In the genomic region with DNA sequence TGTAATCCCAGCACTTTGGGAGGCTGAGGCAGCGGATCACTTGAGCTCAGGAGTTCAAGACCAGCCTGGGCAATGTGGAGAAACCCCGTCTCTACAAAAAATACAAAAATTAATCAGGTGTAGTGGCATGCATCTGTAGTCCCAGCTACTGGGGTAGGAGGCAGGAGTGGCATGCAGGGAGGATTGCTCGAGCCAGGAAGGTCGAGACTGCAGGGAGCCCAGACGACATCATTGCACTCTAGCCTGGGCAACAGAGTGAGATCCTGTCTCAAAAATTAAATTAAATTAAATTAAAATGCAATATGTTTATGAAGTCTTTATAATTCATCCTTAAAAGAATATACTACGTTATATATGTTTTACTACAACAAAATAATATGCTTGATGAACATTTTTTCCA, we compare ENCODE assay signal across 2 cellular contexts.
TF ChIP-seq lines count a peak whose summit lies in the region.

No MANE protein-coding gene starts in this region.

TF ChIP-seq in GM23338, 12 proteins besides CTCF, POLR2A, EP300 and RAD21 (continues in another document):
- TF ChIP-seq EZH2 (IDR thresholded peaks at IDR 0.05; ENCODE audit: low read depth, unreplicated experiment) (no peak), ZNF331 (CRISPR knock-in tag; IDR thresholded peaks at IDR 0.05; ENCODE audit: low read depth) (no peak), EZH2phosphoT487 (IDR thresholded peaks at IDR 0.05; ENCODE audit: unreplicated experiment) (no peak), CREB1 (CRISPR knock-in tag; IDR thresholded peaks at IDR 0.05; ENCODE audit: low read depth) (no peak), JUNB (IDR thresholded peaks at IDR 0.05; ENCODE audit: unreplicated experiment) (no peak), ZNF114 (CRISPR knock-in tag; IDR thresholded peaks at IDR 0.05) (no peak), NANOG (IDR thresholded peaks at IDR 0.05; ENCODE audit: borderline replicate concordance) (no peak), POLR2AphosphoS5 (IDR thresholded peaks at IDR 0.05; ENCODE audit: low read depth) (no peak)
- TF ChIP-seq, protein P1, sequence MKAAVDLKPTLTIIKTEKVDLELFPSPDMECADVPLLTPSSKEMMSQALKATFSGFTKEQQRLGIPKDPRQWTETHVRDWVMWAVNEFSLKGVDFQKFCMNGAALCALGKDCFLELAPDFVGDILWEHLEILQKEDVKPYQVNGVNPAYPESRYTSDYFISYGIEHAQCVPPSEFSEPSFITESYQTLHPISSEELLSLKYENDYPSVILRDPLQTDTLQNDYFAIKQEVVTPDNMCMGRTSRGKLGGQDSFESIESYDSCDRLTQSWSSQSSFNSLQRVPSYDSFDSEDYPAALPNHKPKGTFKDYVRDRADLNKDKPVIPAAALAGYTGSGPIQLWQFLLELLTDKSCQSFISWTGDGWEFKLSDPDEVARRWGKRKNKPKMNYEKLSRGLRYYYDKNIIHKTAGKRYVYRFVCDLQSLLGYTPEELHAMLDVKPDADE (IDR thresholded peaks at IDR 0.05): no peak
- TF ChIP-seq, protein P2, sequence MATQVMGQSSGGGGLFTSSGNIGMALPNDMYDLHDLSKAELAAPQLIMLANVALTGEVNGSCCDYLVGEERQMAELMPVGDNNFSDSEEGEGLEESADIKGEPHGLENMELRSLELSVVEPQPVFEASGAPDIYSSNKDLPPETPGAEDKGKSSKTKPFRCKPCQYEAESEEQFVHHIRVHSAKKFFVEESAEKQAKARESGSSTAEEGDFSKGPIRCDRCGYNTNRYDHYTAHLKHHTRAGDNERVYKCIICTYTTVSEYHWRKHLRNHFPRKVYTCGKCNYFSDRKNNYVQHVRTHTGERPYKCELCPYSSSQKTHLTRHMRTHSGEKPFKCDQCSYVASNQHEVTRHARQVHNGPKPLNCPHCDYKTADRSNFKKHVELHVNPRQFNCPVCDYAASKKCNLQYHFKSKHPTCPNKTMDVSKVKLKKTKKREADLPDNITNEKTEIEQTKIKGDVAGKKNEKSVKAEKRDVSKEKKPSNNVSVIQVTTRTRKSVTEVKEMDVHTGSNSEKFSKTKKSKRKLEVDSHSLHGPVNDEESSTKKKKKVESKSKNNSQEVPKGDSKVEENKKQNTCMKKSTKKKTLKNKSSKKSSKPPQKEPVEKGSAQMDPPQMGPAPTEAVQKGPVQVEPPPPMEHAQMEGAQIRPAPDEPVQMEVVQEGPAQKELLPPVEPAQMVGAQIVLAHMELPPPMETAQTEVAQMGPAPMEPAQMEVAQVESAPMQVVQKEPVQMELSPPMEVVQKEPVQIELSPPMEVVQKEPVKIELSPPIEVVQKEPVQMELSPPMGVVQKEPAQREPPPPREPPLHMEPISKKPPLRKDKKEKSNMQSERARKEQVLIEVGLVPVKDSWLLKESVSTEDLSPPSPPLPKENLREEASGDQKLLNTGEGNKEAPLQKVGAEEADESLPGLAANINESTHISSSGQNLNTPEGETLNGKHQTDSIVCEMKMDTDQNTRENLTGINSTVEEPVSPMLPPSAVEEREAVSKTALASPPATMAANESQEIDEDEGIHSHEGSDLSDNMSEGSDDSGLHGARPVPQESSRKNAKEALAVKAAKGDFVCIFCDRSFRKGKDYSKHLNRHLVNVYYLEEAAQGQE (IDR thresholded peaks at IDR 0.05; ENCODE audit: unreplicated experiment): no peak

TF ChIP-seq in H1, 55 proteins besides CTCF, POLR2A, EP300 and RAD21:
- TF ChIP-seq EZH2 (IDR thresholded peaks at IDR 0.05; ENCODE audit: low read depth, low read length, severe bottlenecking): no peak
- TF ChIP-seq, protein P3, sequence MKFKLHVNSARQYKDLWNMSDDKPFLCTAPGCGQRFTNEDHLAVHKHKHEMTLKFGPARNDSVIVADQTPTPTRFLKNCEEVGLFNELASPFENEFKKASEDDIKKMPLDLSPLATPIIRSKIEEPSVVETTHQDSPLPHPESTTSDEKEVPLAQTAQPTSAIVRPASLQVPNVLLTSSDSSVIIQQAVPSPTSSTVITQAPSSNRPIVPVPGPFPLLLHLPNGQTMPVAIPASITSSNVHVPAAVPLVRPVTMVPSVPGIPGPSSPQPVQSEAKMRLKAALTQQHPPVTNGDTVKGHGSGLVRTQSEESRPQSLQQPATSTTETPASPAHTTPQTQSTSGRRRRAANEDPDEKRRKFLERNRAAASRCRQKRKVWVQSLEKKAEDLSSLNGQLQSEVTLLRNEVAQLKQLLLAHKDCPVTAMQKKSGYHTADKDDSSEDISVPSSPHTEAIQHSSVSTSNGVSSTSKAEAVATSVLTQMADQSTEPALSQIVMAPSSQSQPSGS (IDR thresholded peaks at IDR 0.05; ENCODE audit: low read length): peak; percentile 93; the same call in 1 of the 2 replicates
- no peak for TF ChIP-seq BCL11A (IDR thresholded peaks at IDR 0.05; ENCODE audit: low read depth in 2 of 2, low read length in 2 of 2)
TF ChIP-seq in H1: peak in this region for 1.
